11 cellular contexts compared by ENCODE assay signal in the genomic region with DNA sequence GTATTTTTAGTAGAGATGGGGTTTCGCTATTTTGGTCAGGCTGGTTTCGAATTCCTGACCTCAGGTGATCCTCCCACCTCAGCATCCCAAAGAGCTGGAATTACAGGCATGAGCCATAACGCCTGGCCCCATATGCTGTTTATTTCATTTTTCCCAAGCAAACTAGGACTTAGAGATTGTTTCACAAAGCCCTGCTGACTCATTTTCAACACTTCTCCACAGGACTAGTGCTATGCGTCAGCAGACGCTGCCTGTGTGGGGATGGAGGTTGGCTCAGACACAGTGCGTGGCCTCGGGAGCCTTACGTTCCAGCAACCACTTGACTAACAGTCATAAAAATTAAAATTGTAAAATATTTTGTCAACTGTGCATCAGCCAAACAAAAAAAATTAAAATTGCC. TPM values are rescaled to one million over a fixed set of nuclear protein-coding genes. Genes with fewer than 3 reads are reported as not detected.
A peak's percentile ranks its signal among the peaks of the same experiment; 100 is the strongest.
DNase-seq lines count a peak whose midpoint lies in the region; ATAC-seq, FAIRE-seq and TF ChIP-seq lines count a peak whose summit lies in the region.
"Had no signal": no experiment of that assay in that cellular context is flagged by ENCODE, and none has a peak within 500 bp of the region (broad histone marks: within the 10 kb centered on the region; RNA-seq: fewer than 3 reads in every experiment).

No MANE protein-coding gene starts in this region.

- H3K27me3 ChIP-seq in bronchial epithelial cell (ENCODE audit: control insufficient read depth, insufficient read depth, low read length) (no peaks in the 10 kb centered on the region), lower lobe of right lung (ENCODE audit: low read depth) (no peaks in the 10 kb centered on the region)
- H3K27me3 ChIP-seq: SJCRH30 had no signal

- H3K4me1 Mint-ChIP-seq in natural killer cell treated with Interleukin-12 subunit alpha and Interleukin-12 subunit beta and Interleukin-15 and Interleukin-18, amount 100 ng/mL, for 72 hours (ENCODE audit: low read depth in 2 of 2), result peaks cover 15% of the 10 kb centered on the region in 2 donors
- peaks cover 10 to 27% of the 10 kb centered on the region in 2 donors for H3K4me1 Mint-ChIP-seq in natural killer cell
- peaks cover 2 to 10% (median 5%) of the 10 kb centered on the region in 4 donors for H3K4me1 Mint-ChIP-seq in naive thymus-derived CD8-positive, alpha-beta T cell

- no peaks in the 10 kb centered on the region for H3K27me3 Mint-ChIP-seq in natural killer cell treated with Interleukin-12 subunit alpha and Interleukin-12 subunit beta and Interleukin-15 and Interleukin-18, amount 100 ng/mL, for 72 hours
- no peaks in the 10 kb centered on the region for H3K27me3 Mint-ChIP-seq in natural killer cell (ENCODE audit: low read depth in 2 of 2)
- no peaks in the 10 kb centered on the region for H3K27me3 Mint-ChIP-seq in naive thymus-derived CD8-positive, alpha-beta T cell
- H3K27me3 Mint-ChIP-seq: stimulated activated naive CD8-positive, alpha-beta T cell treated with anti-CD3 and anti-CD28 coated beads, Interleukin-15, Interleukin-2, amounts not matched to agents 100 ng/mL and 50 ng/mL, for 24 hours had no signal

- DNase-seq in natural killer cell treated with Interleukin-12 subunit alpha and Interleukin-12 subunit beta and Interleukin-15 and Interleukin-18, amount 100 ng/mL, for 72 hours (ENCODE audit: low spot score), result no peak
- DNase-seq in natural killer cell (no peak), bronchial epithelial cell (ENCODE audit: low read depth) (peak; percentile 64), lower lobe of right lung (no peak), COLO829 (ENCODE audit: low spot score) (no peak)
- DNase-seq in effector CD4-positive, alpha-beta T cell, result no peak
- DNase-seq in stimulated activated CD4-positive, alpha-beta T cell treated with anti-CD3 and anti-CD28 coated beads, Interleukin-2, amount 100 ng/mL, for 24 hours, result no peak
- DNase-seq in naive thymus-derived CD8-positive, alpha-beta T cell, result no peak
- DNase-seq: NCI-H1417, SJCRH30 had no signal

- no peak overlapping the region for H3K27ac ChIP-seq in lower lobe of right lung
- H3K27ac ChIP-seq: SJCRH30 had no signal

- H3K36me3 ChIP-seq in bronchial epithelial cell (ENCODE audit: control insufficient read depth, insufficient read depth, low read length) (peaks cover 1% of the 10 kb centered on the region), lower lobe of right lung (no peaks in the 10 kb centered on the region)

- no peak for FAIRE-seq in bronchial epithelial cell (lab: Jason Lieb, UNC)

- peaks cover 8% of the 10 kb centered on the region for H3K36me3 Mint-ChIP-seq in natural killer cell treated with Interleukin-12 subunit alpha and Interleukin-12 subunit beta and Interleukin-15 and Interleukin-18, amount 100 ng/mL, for 72 hours
- H3K36me3 Mint-ChIP-seq in natural killer cell, result no peaks in the 10 kb centered on the region
- H3K36me3 Mint-ChIP-seq in naive thymus-derived CD8-positive, alpha-beta T cell, result peaks cover 6 to 12% (median 10%) of the 10 kb centered on the region in 3 donors

- H3K9me3 ChIP-seq in lower lobe of right lung, result peaks cover 7% of the 10 kb centered on the region

- intact Hi-C loops in natural killer cell (cut with micrococcal nuclease), result no loop called here
- intact Hi-C loops in lower lobe of right lung (cut with DNase I), result no loop called here

- peak overlapping the region; percentile 42 for H3K4me3 Mint-ChIP-seq in natural killer cell treated with Interleukin-12 subunit alpha and Interleukin-12 subunit beta and Interleukin-15 and Interleukin-18, amount 100 ng/mL, for 72 hours
- H3K4me3 Mint-ChIP-seq in natural killer cell, result no peak overlapping the region
- H3K4me3 Mint-ChIP-seq in naive thymus-derived CD8-positive, alpha-beta T cell, result no peak overlapping the region
- H3K4me3 Mint-ChIP-seq: stimulated activated naive CD8-positive, alpha-beta T cell treated with anti-CD3 and anti-CD28 coated beads, Interleukin-15, Interleukin-2, amounts not matched to agents 100 ng/mL and 50 ng/mL, for 24 hours had no signal

- H3K4me3 ChIP-seq in bronchial epithelial cell (ENCODE audit: low read depth, low read length) (no peak overlapping the region), lower lobe of right lung (no peak overlapping the region)
- H3K4me3 ChIP-seq: SJCRH30 had no signal

- H3K27ac Mint-ChIP-seq in natural killer cell treated with Interleukin-12 subunit alpha and Interleukin-12 subunit beta and Interleukin-15 and Interleukin-18, amount 100 ng/mL, for 72 hours, result no peak overlapping the region
- no peak overlapping the region for H3K27ac Mint-ChIP-seq in natural killer cell
- no peak overlapping the region for H3K27ac Mint-ChIP-seq in naive thymus-derived CD8-positive, alpha-beta T cell
- H3K27ac Mint-ChIP-seq: stimulated activated naive CD8-positive, alpha-beta T cell treated with anti-CD3 and anti-CD28 coated beads, Interleukin-15, Interleukin-2, amounts not matched to agents 100 ng/mL and 50 ng/mL, for 24 hours had no signal

- ATAC-seq in natural killer cell treated with Interleukin-12 subunit alpha and Interleukin-12 subunit beta and Interleukin-15 and Interleukin-18, amount 100 ng/mL, for 72 hours, result peak in 1 of 2 donors; percentile 95
- ATAC-seq in natural killer cell, result no peak
- ATAC-seq in lower lobe of right lung, result peak; percentile 55 to 68
- no peak for ATAC-seq in naive thymus-derived CD8-positive, alpha-beta T cell

- no peak for TF ChIP-seq CTCF in natural killer cell (IDR thresholded peaks at IDR 0.05)
- TF ChIP-seq CTCF in bronchial epithelial cell (IDR thresholded peaks at IDR 0.05; ENCODE audit: insufficient read depth, low read length, severe bottlenecking), result no peak
- no peak for TF ChIP-seq CTCF in lower lobe of right lung (IDR thresholded peaks at IDR 0.05)

- peaks cover 8% of the 10 kb centered on the region for H3K4me1 ChIP-seq in lower lobe of right lung

- H3K9me3 Mint-ChIP-seq in natural killer cell treated with Interleukin-12 subunit alpha and Interleukin-12 subunit beta and Interleukin-15 and Interleukin-18, amount 100 ng/mL, for 72 hours, result peaks cover 7% of the 10 kb centered on the region
- H3K9me3 Mint-ChIP-seq in natural killer cell, result peaks cover 3 to 5% of the 10 kb centered on the region in 2 donors
- H3K9me3 Mint-ChIP-seq in naive thymus-derived CD8-positive, alpha-beta T cell, result peaks cover 0 to 14% (median 7%) of the 10 kb centered on the region in 9 donors

- POLR2A ChIA-PET in naive thymus-derived CD8-positive, alpha-beta T cell (lab: Charles Lee), result no interaction called here

RNA-seq across cellular contexts. Expression of gene PKNOX1, which starts 22.7 kb away (rescaled TPM):
- 10 to 100 TPM; 26.0 to 33.8 TPM for total RNA-seq in natural killer cell treated with Interleukin-12 subunit alpha and Interleukin-12 subunit beta and Interleukin-15 and Interleukin-18, amount 100 ng/mL, for 72 hours
- 10 to 100 TPM; 19.1 to 25.5 (median 21.5) TPM for total RNA-seq in natural killer cell
- 7.9 and 9.1 TPM in 2 replicates for total RNA-seq in bronchial epithelial cell
- total RNA-seq in lower lobe of right lung, result 17.5 TPM
- 10 to 100 TPM; 18.6 to 20.8 TPM for total RNA-seq in naive thymus-derived CD8-positive, alpha-beta T cell
- 10 to 100 TPM; 16.2 to 18.6 (median 17.9) TPM for polyA plus RNA-seq in naive thymus-derived CD8-positive, alpha-beta T cell

Comparison
In these comparisons a context has a peak if more than half of its experiments do, and no peak if none do; other contexts are left out.
1. ATAC-seq: peak in lower lobe of right lung (2 of 2); none in natural killer cell (0 of 3) and naive thymus-derived CD8-positive, alpha-beta T cell (0 of 2).